ENCODE assay signal across 9 cellular contexts in genomic region chr22:24834845-24835570, GRCh38. TPM values are rescaled to one million over a fixed set of nuclear protein-coding genes. Genes with fewer than 3 reads are reported as not detected.
DNase-seq lines count a peak whose midpoint lies in the region; ATAC-seq and TF ChIP-seq lines count a peak whose summit lies in the region.
"Had no signal": no experiment of that assay in that cellular context is flagged by ENCODE, and none has a peak within 500 bp of the region (broad histone marks: within the 10 kb centered on the region; RNA-seq: fewer than 3 reads in every experiment).

No MANE protein-coding gene starts in this region.

- no peaks in the 10 kb centered on the region for H3K36me3 Mint-ChIP-seq in HFFc6 (ENCODE audit: low read depth)
- peaks cover 0 to 1% (median 0%) of the 10 kb centered on the region in 3 donors for H3K36me3 Mint-ChIP-seq in CD8-positive, alpha-beta memory T cell

- peak; percentile 34 for TF ChIP-seq CTCF in HFFc6 (IDR thresholded peaks at IDR 0.05)

- H3K27me3 ChIP-seq in CD8-positive, alpha-beta memory T cell (ENCODE audit: insufficient read depth, low read length, poor library complexity, severe bottlenecking) = no peaks in the 10 kb centered on the region

- CTCF ChIA-PET in CD8-positive, alpha-beta memory T cell (lab: Charles Lee) = no interaction called here

- no peaks in the 10 kb centered on the region for H3K4me1 ChIP-seq in CD8-positive, alpha-beta memory T cell (ENCODE audit: insufficient read depth, low read length)

- H3K4me3 ChIP-seq in CD8-positive, alpha-beta memory T cell (ENCODE audit: low read length) = no peak overlapping the region

- H3K9me3 Mint-ChIP-seq in HFFc6 = no peaks in the 10 kb centered on the region
- no peaks in the 10 kb centered on the region for H3K9me3 Mint-ChIP-seq in CD8-positive, alpha-beta memory T cell

- POLR2A ChIA-PET in CD8-positive, alpha-beta memory T cell (lab: Charles Lee) = no interaction called here

- no peaks in the 10 kb centered on the region for H3K9me3 ChIP-seq in CD8-positive, alpha-beta memory T cell (ENCODE audit: low read length)

- no peaks in the 10 kb centered on the region for H3K4me1 Mint-ChIP-seq in HFFc6 (ENCODE audit: low read depth)
- no peaks in the 10 kb centered on the region for H3K4me1 Mint-ChIP-seq in CD8-positive, alpha-beta memory T cell

- peaks cover 23% of the 10 kb centered on the region for H3K27me3 Mint-ChIP-seq in HFFc6 (ENCODE audit: insufficient read depth)
- peaks cover 0 to 3% of the 10 kb centered on the region in 2 donors for H3K27me3 Mint-ChIP-seq in CD8-positive, alpha-beta memory T cell

- ATAC-seq in HG03565 (IDR thresholded peaks at IDR 0.05; ENCODE audit: unreplicated experiment) (no peak), HG03521 (IDR thresholded peaks at IDR 0.05; ENCODE audit: unreplicated experiment) (no peak)

- H3K27ac Mint-ChIP-seq in HFFc6 = no peak overlapping the region
- H3K27ac Mint-ChIP-seq in CD8-positive, alpha-beta memory T cell = peak overlapping the region in 1 of 8 donors; percentile 26

- DNase-seq in COR-L47 (lab: John Stamatoyannopoulos, UW) = peak; percentile 57
- DNase-seq in HFFc6 = no peak
- peak; percentile 40 for DNase-seq in SW480 (ENCODE audit: low spot score)
- peak; percentile 51 for DNase-seq in iPS-NIHi7 (ENCODE audit: extremely low spot score)
- DNase-seq in CD8-positive, alpha-beta memory T cell = no peak
- DNase-seq in NCI-H1694 (lab: John Stamatoyannopoulos, UW) = no peak
- DNase-seq: central memory CD4-positive, alpha-beta T cell had no signal

- no peak overlapping the region for H3K27ac ChIP-seq in CD8-positive, alpha-beta memory T cell (ENCODE audit: low read depth, low read length)

- no peaks in the 10 kb centered on the region for H3K36me3 ChIP-seq in CD8-positive, alpha-beta memory T cell (ENCODE audit: insufficient read depth, low read length)

- H3K4me3 Mint-ChIP-seq in HFFc6 = no peak overlapping the region
- H3K4me3 Mint-ChIP-seq in CD8-positive, alpha-beta memory T cell = no peak overlapping the region

RNA-seq across cellular contexts. Expression of gene SGSM1, which starts 29.0 kb away (rescaled TPM):
- not detected for total RNA-seq in HFFc6 (2021; fragmentation: NEBNext Ultra II Directional; extraction: Animal tissue kit (Norgen Biotek cat#: 25700))
- total RNA-seq in CD8-positive, alpha-beta memory T cell = under 1 TPM; 0.09 to 0.31 TPM
- polyA plus RNA-seq in CD8-positive, alpha-beta memory T cell = 0.28 TPM

Comparison
In these comparisons a context has a peak if more than half of its experiments do, and no peak if none do; other contexts are left out.
1. DNase-seq: peak in COR-L47 (single experiment), SW480 (single experiment) and iPS-NIHi7 (single experiment); none in HFFc6 (single experiment), CD8-positive, alpha-beta memory T cell (0 of 5) and NCI-H1694 (single experiment).